ENCODE assay signal across 11 cellular contexts in genomic region chr19:55284405-55285058, GRCh38. TPM values are rescaled to one million over a fixed set of nuclear protein-coding genes. Genes with fewer than 3 reads are reported as not detected.
DNase-seq lines count a peak whose midpoint lies in the region; ATAC-seq and TF ChIP-seq lines count a peak whose summit lies in the region.
"Had no signal": no experiment of that assay in that cellular context is flagged by ENCODE, and none has a peak within 500 bp of the region (broad histone marks: within the 10 kb centered on the region; RNA-seq: fewer than 3 reads in every experiment).

No MANE protein-coding gene starts in this region.

- no peaks in the 10 kb centered on the region for H3K9me3 Mint-ChIP-seq in activated naive CD8-positive, alpha-beta T cell (ENCODE audit: low read depth)
- no peaks in the 10 kb centered on the region for H3K9me3 Mint-ChIP-seq in activated naive CD8-positive, alpha-beta T cell treated with anti-CD3 and anti-CD28 coated beads, Interleukin-2, amount 50 U/mL, for 24 hours

- H3K4me3 Mint-ChIP-seq in activated naive CD8-positive, alpha-beta T cell: peak overlapping the region; percentile 13
- no peak overlapping the region for H3K4me3 Mint-ChIP-seq in activated naive CD8-positive, alpha-beta T cell treated with anti-CD3 and anti-CD28 coated beads, Interleukin-2, amount 50 U/mL, for 24 hours

- peaks cover 3 to 22% (median 11%) of the 10 kb centered on the region in 4 donors for H3K4me1 ChIP-seq in upper lobe of left lung

- H3K27me3 Mint-ChIP-seq in activated naive CD8-positive, alpha-beta T cell: no peaks in the 10 kb centered on the region
- H3K27me3 Mint-ChIP-seq in activated naive CD8-positive, alpha-beta T cell treated with anti-CD3 and anti-CD28 coated beads, Interleukin-2, amount 50 U/mL, for 24 hours: peaks cover 4% of the 10 kb centered on the region

- H3K4me3 ChIP-seq in astrocyte of the spinal cord (ENCODE audit: low read depth, low read length): peak overlapping the region; percentile 49
- H3K4me3 ChIP-seq in upper lobe of left lung: peak overlapping the region in 3 of 4 donors; percentile 26 to 41 (median 38)

- TF ChIP-seq EP300 in upper lobe of left lung (IDR thresholded peaks at IDR 0.05): no peak

- no peak for DNase-seq in activated naive CD8-positive, alpha-beta T cell treated with anti-CD3 and anti-CD28 coated beads, Interleukin-2, amount 50 U/mL, for 24 hours
- no peak for DNase-seq in astrocyte of the spinal cord (ENCODE audit: low read depth, low spot score)
- peak; percentile 66 for DNase-seq in left kidney (ENCODE audit: low read depth, low spot score)
- DNase-seq in upper lobe of left lung: no peak
- DNase-seq in NOMO-1 treated with dmso at 0.1 percent for 144 hours (lab: John Stamatoyannopoulos, UW; ENCODE audit: unreplicated experiment): no peak
- no peak for DNase-seq in effector CD4-positive, alpha-beta T cell
- DNase-seq: Calu3, cortex of kidney had no signal

- H3K27me3 ChIP-seq in upper lobe of left lung: peaks cover 0 to 12% (median 4%) of the 10 kb centered on the region in 4 donors

- H3K27ac ChIP-seq in upper lobe of left lung: peak overlapping the region in 3 of 4 donors; percentile 26 to 66 (median 34)

- H3K36me3 Mint-ChIP-seq in activated naive CD8-positive, alpha-beta T cell: no peaks in the 10 kb centered on the region
- H3K36me3 Mint-ChIP-seq in activated naive CD8-positive, alpha-beta T cell treated with anti-CD3 and anti-CD28 coated beads, Interleukin-2, amount 50 U/mL, for 24 hours (ENCODE audit: low read depth): peaks cover 1% of the 10 kb centered on the region

- H3K9me3 ChIP-seq in upper lobe of left lung: no peaks in the 10 kb centered on the region

- 38 to 64% methylated on average over 2 to 4 of the region's 16 CpGs for WGBS in upper lobe of left lung, 2 donors

- no peak for ATAC-seq in activated naive CD8-positive, alpha-beta T cell treated with anti-CD3 and anti-CD28 coated beads, Interleukin-2, amount 50 U/mL, for 24 hours
- no peak for ATAC-seq in upper lobe of left lung (ENCODE audit: low FRiP score in 2 of 2)
- ATAC-seq in GM21786 (IDR thresholded peaks at IDR 0.05; ENCODE audit: unreplicated experiment): no peak

- TF ChIP-seq POLR2A in upper lobe of left lung (IDR thresholded peaks at IDR 0.05): no peak

- TF ChIP-seq CTCF in astrocyte of the spinal cord (IDR thresholded peaks at IDR 0.05; ENCODE audit: low read depth, low read length) (no peak), upper lobe of left lung (IDR thresholded peaks at IDR 0.05) (no peak)

- no peaks in the 10 kb centered on the region for H3K36me3 ChIP-seq in upper lobe of left lung

- H3K4me1 Mint-ChIP-seq in activated naive CD8-positive, alpha-beta T cell (ENCODE audit: low read depth): peaks cover 24% of the 10 kb centered on the region
- peaks cover 25% of the 10 kb centered on the region for H3K4me1 Mint-ChIP-seq in activated naive CD8-positive, alpha-beta T cell treated with anti-CD3 and anti-CD28 coated beads, Interleukin-2, amount 50 U/mL, for 24 hours

- no peak overlapping the region for H3K27ac Mint-ChIP-seq in activated naive CD8-positive, alpha-beta T cell
- no peak overlapping the region for H3K27ac Mint-ChIP-seq in activated naive CD8-positive, alpha-beta T cell treated with anti-CD3 and anti-CD28 coated beads, Interleukin-2, amount 50 U/mL, for 24 hours

- in situ Hi-C loops in astrocyte of the spinal cord (cut with HindIII; ENCODE audit: low sequenced_read_pairs): no loop called here

RNA-seq across cellular contexts. Expression of gene BRSK1, which starts 0.7 kb away (rescaled TPM):
- total RNA-seq in upper lobe of left lung: 1 to 10 TPM in 5 of 6 donors, not detected in 1; 1.0 to 2.7 (median 1.1) TPM

RNA-seq across cellular contexts. Expression of gene HSPBP1, which starts 4.6 kb away (rescaled TPM):
- total RNA-seq in upper lobe of left lung: 10 to 100 TPM; 21.0 to 34.6 (median 30.1) TPM

RNA-seq across cellular contexts. Expression of gene PPP6R1, which starts 25.7 kb away (rescaled TPM):
- 100 to 1,000 TPM in 1 of 6 donors, 10 to 100 TPM in 5; 49.0 to 104 (median 76.7) TPM for total RNA-seq in upper lobe of left lung

RNA-seq across cellular contexts. Expression of gene TMEM150B, which starts 40.6 kb away (rescaled TPM):
- total RNA-seq in upper lobe of left lung: 10 to 100 TPM in 5 of 6 donors, 1 to 10 TPM in 1; 8.2 to 67.7 (median 29.7) TPM
- total RNA-seq: Calu3, renal cortical epithelial cell had no signal

RNA-seq across cellular contexts. Expression of gene KMT5C, which starts 55.1 kb away (rescaled TPM):
- total RNA-seq in upper lobe of left lung: 100 to 1,000 TPM in 1 of 6 donors, 10 to 100 TPM in 4, 1 to 10 TPM in 1; 9.1 to 111 (median 15.6) TPM
